22 cellular contexts compared by ENCODE assay signal in genomic region chr11:75152651-75153553, GRCh38. TPM values are rescaled to one million over a fixed set of nuclear protein-coding genes. Genes with fewer than 3 reads are reported as not detected.
A peak's percentile ranks its signal among the peaks of the same experiment; 100 is the strongest.
DNase-seq lines count a peak whose midpoint lies in the region; ATAC-seq and TF ChIP-seq lines count a peak whose summit lies in the region.
"Had no signal": no experiment of that assay in that cellular context is flagged by ENCODE, and none has a peak within 500 bp of the region (broad histone marks: within the 10 kb centered on the region; RNA-seq: fewer than 3 reads in every experiment).

No MANE protein-coding gene starts in this region.

- BruUV-seq in OCI-LY7 (replicated peaks; lab: Mats Ljungman, UMichigan): no TSS peak

- DNase-seq in endothelial cell (ENCODE audit: low spot score) (no peak), suprapubic skin (ENCODE audit: low spot score in 2 of 2) (peak in 1 of 2 donors; percentile 59), OCI-LY7 (ENCODE audit: low spot score) (no peak), cerebellar nuclear complex (lab: John Stamatoyannopoulos, UW) (no peak)
- DNase-seq in activated effector memory CD4-positive, alpha-beta T cell treated with anti-CD3 and anti-CD28 coated beads, Interleukin-2, amount 50 U/mL, for 16 hours: no peak
- DNase-seq: activated CD4-positive, alpha-beta memory T cell treated with anti-CD3 and anti-CD28 coated beads, Interleukin-2, amount 10 ng/mL, durations not matched to agents 7 days and 5 days; activated naive CD8-positive, alpha-beta T cell treated with anti-CD3 and anti-CD28 coated beads for 36 hours; activated T-cell treated with anti-CD3 and anti-CD28 coated beads, Interleukin-2, amount 50 U/mL, for 4 hours; foreskin keratinocyte; GOT3; Kasumi-1; mesendoderm; NCI-H1417; NCI-H2171 treated with DMSO at 0.1 percent for 48 hours; RPMI8226; stimulated activated naive CD4-positive, alpha-beta T cell treated with Interleukin-2 at 50 U/mL for 16 hours; SW 1271 had no signal

- no peaks in the 10 kb centered on the region for H3K9me3 Mint-ChIP-seq in activated T-helper 17 cell treated with anti-CD3 and anti-CD28 coated beads, Interleukin-2, amount 50 U/mL, for 72 hours
- H3K9me3 Mint-ChIP-seq in endothelial cell (ENCODE audit: unreplicated experiment): no peaks in the 10 kb centered on the region
- H3K9me3 Mint-ChIP-seq in nephron: no peaks in the 10 kb centered on the region
- H3K9me3 Mint-ChIP-seq: activated CD4-positive, alpha-beta memory T cell treated with anti-CD3 and anti-CD28 coated beads, Interleukin-2, amount 10 ng/mL, durations not matched to agents 7 days and 5 days; activated naive CD8-positive, alpha-beta T cell treated with anti-CD3 and anti-CD28 coated beads for 36 hours; activated T-cell treated with anti-CD3 and anti-CD28 coated beads, Interleukin-2, amount 50 U/mL, for 4 hours had no signal

- no peak overlapping the region for H2AFZ ChIP-seq in OCI-LY7 (ENCODE audit: low read length)

- 62% methylated on average over 3 of the region's 5 CpGs for WGBS in suprapubic skin

- POLR2A ChIA-PET in OCI-LY7 (lab: Charles Lee): no interaction called here

- CTCF ChIA-PET in OCI-LY7 (lab: Charles Lee; ENCODE audit: unreplicated experiment): no interaction called here

- no peaks in the 10 kb centered on the region for H3K9me2 ChIP-seq in OCI-LY7 (ENCODE audit: insufficient read depth, low read length)

- ATAC-seq in activated T-helper 17 cell treated with anti-CD3 and anti-CD28 coated beads, Interleukin-2, amount 50 U/mL, for 72 hours (replicated peaks): no peak
- no peak for ATAC-seq in HG03565 (IDR thresholded peaks at IDR 0.05; ENCODE audit: unreplicated experiment)
- ATAC-seq: foreskin keratinocyte had no signal

- H3K9me3 ChIP-seq in suprapubic skin: no peaks in the 10 kb centered on the region
- no peaks in the 10 kb centered on the region for H3K9me3 ChIP-seq in OCI-LY7 (ENCODE audit: low read length)
- H3K9me3 ChIP-seq: neutrophil had no signal

- intact Hi-C loops in OCI-LY7 (cut with micrococcal nuclease; ENCODE audit: unreplicated experiment): no loop called here

- H3K4me1 ChIP-seq in suprapubic skin (peaks cover 30% of the 10 kb centered on the region), OCI-LY7 (ENCODE audit: insufficient read depth, low read length, poor library complexity, severe bottlenecking) (peaks cover 3% of the 10 kb centered on the region)
- H3K4me1 ChIP-seq: foreskin keratinocyte had no signal

- no peaks in the 10 kb centered on the region for H3K36me3 Mint-ChIP-seq in activated T-helper 17 cell treated with anti-CD3 and anti-CD28 coated beads, Interleukin-2, amount 50 U/mL, for 72 hours (ENCODE audit: low read depth)
- H3K36me3 Mint-ChIP-seq in endothelial cell (ENCODE audit: low read depth, unreplicated experiment): peaks cover 26% of the 10 kb centered on the region
- no peaks in the 10 kb centered on the region for H3K36me3 Mint-ChIP-seq in nephron (ENCODE audit: low read depth)
- H3K36me3 Mint-ChIP-seq: activated naive CD8-positive, alpha-beta T cell treated with anti-CD3 and anti-CD28 coated beads for 36 hours had no signal

- H3K27ac ChIP-seq in suprapubic skin (no peak overlapping the region), OCI-LY7 (ENCODE audit: low read depth, low read length, poor library complexity, severe bottlenecking) (no peak overlapping the region)
- H3K27ac ChIP-seq: foreskin keratinocyte, neutrophil had no signal

- peak overlapping the region; percentile 20 for H3K27ac Mint-ChIP-seq in activated T-helper 17 cell treated with anti-CD3 and anti-CD28 coated beads, Interleukin-2, amount 50 U/mL, for 72 hours
- H3K27ac Mint-ChIP-seq in endothelial cell (ENCODE audit: unreplicated experiment) (no peak overlapping the region), nephron (peak overlapping the region in 2 of 3 experiments; percentile 29 to 81)
- H3K27ac Mint-ChIP-seq: activated CD4-positive, alpha-beta memory T cell treated with anti-CD3 and anti-CD28 coated beads, Interleukin-2, amount 10 ng/mL, durations not matched to agents 7 days and 5 days; activated naive CD8-positive, alpha-beta T cell treated with anti-CD3 and anti-CD28 coated beads for 36 hours had no signal

- H3K27me3 Mint-ChIP-seq in activated T-helper 17 cell treated with anti-CD3 and anti-CD28 coated beads, Interleukin-2, amount 50 U/mL, for 72 hours: peaks cover 13% of the 10 kb centered on the region
- peaks cover 9% of the 10 kb centered on the region for H3K27me3 Mint-ChIP-seq in endothelial cell (ENCODE audit: unreplicated experiment)
- H3K27me3 Mint-ChIP-seq in nephron (ENCODE audit: low read depth): peaks cover 3% of the 10 kb centered on the region
- H3K27me3 Mint-ChIP-seq: activated naive CD8-positive, alpha-beta T cell treated with anti-CD3 and anti-CD28 coated beads for 36 hours had no signal

- TF ChIP-seq CTCF in endothelial cell (IDR thresholded peaks at IDR 0.05; ENCODE audit: unreplicated experiment) (no peak), nephron (IDR thresholded peaks at IDR 0.05; ENCODE audit: unreplicated experiment in 3 of 3) (no peak), suprapubic skin (IDR thresholded peaks at IDR 0.05) (no peak), OCI-LY7 (conservative IDR thresholded peaks at IDR 0.05; ENCODE audit: low read length) (no peak)

- no peak overlapping the region for H3K4me3 Mint-ChIP-seq in activated T-helper 17 cell treated with anti-CD3 and anti-CD28 coated beads, Interleukin-2, amount 50 U/mL, for 72 hours
- peak overlapping the region; percentile 57 for H3K4me3 Mint-ChIP-seq in endothelial cell (ENCODE audit: unreplicated experiment)
- H3K4me3 Mint-ChIP-seq in nephron: no peak overlapping the region
- H3K4me3 Mint-ChIP-seq: activated CD4-positive, alpha-beta memory T cell treated with anti-CD3 and anti-CD28 coated beads, Interleukin-2, amount 10 ng/mL, durations not matched to agents 7 days and 5 days; activated naive CD8-positive, alpha-beta T cell treated with anti-CD3 and anti-CD28 coated beads for 36 hours; activated T-cell treated with anti-CD3 and anti-CD28 coated beads, Interleukin-2, amount 50 U/mL, for 4 hours had no signal

- TF ChIP-seq EP300 in suprapubic skin (IDR thresholded peaks at IDR 0.05): no peak

- H3K36me3 ChIP-seq in suprapubic skin: no peaks in the 10 kb centered on the region
- no peaks in the 10 kb centered on the region for H3K36me3 ChIP-seq in OCI-LY7 (ENCODE audit: insufficient read depth, low read length)
- H3K36me3 ChIP-seq: neutrophil had no signal

- no peak overlapping the region for H3K4me2 ChIP-seq in OCI-LY7 (ENCODE audit: low read length)

- no peaks in the 10 kb centered on the region for H4K20me1 ChIP-seq in OCI-LY7 (ENCODE audit: insufficient read depth, low read length)

- no peak for TF ChIP-seq POLR2A in suprapubic skin (IDR thresholded peaks at IDR 0.05)

- H3K4me3 ChIP-seq in suprapubic skin (peak overlapping the region; percentile 26), OCI-LY7 (ENCODE audit: low read depth, low read length, poor library complexity, severe bottlenecking) (no peak overlapping the region)

- peaks cover 5% of the 10 kb centered on the region for H3K4me1 Mint-ChIP-seq in activated T-helper 17 cell treated with anti-CD3 and anti-CD28 coated beads, Interleukin-2, amount 50 U/mL, for 72 hours
- peaks cover 53% of the 10 kb centered on the region for H3K4me1 Mint-ChIP-seq in endothelial cell (ENCODE audit: unreplicated experiment)
- peaks cover 43% of the 10 kb centered on the region for H3K4me1 Mint-ChIP-seq in nephron
- H3K4me1 Mint-ChIP-seq: activated naive CD8-positive, alpha-beta T cell treated with anti-CD3 and anti-CD28 coated beads for 36 hours had no signal

- H3K27me3 ChIP-seq in suprapubic skin: no peaks in the 10 kb centered on the region

- no peaks in the 10 kb centered on the region for H3K79me2 ChIP-seq in OCI-LY7 (ENCODE audit: insufficient read depth, low read depth, low read length)

RNA-seq across cellular contexts. Expression of gene SLCO2B1, which starts 2.0 kb away (rescaled TPM):
- total RNA-seq in activated T-helper 17 cell treated with anti-CD3 and anti-CD28 coated beads, Interleukin-2, amount 50 U/mL, for 72 hours: 1 to 10 TPM in 1 of 2 donors, under 1 TPM in 1; 0.26 to 2.2 TPM
- 3.5 TPM for total RNA-seq in endothelial cell (ENCODE audit: unreplicated experiment)
- 1 to 10 TPM; 6.1 to 9.7 (median 7.1) TPM for total RNA-seq in suprapubic skin
- total RNA-seq in OCI-LY7 (2014; rRNA removed; shearing (Covaris generic)): 0.03 TPM in 1 of 2 replicates, not detected in the other
- not detected in 2 replicates for total RNA-seq in OCI-LY7 (2022)
- total RNA-seq: activated naive CD8-positive, alpha-beta T cell treated with anti-CD3 and anti-CD28 coated beads for 36 hours; bronchial epithelial cell; foreskin keratinocyte had no signal

RNA-seq across cellular contexts. Expression of gene OR2AT4, which starts 56.2 kb away (rescaled TPM):
- total RNA-seq in activated T-helper 17 cell treated with anti-CD3 and anti-CD28 coated beads, Interleukin-2, amount 50 U/mL, for 72 hours: not detected
- total RNA-seq in endothelial cell (ENCODE audit: unreplicated experiment): 0.08 TPM
- total RNA-seq in suprapubic skin: not detected
- not detected in 2 replicates for total RNA-seq in OCI-LY7 (2014; rRNA removed; shearing (Covaris generic))
- total RNA-seq in OCI-LY7 (2022): not detected in 2 replicates
- total RNA-seq: activated CD4-positive, alpha-beta memory T cell treated with anti-CD3 and anti-CD28 coated beads, Interleukin-2, amount 10 ng/mL, durations not matched to agents 7 days and 5 days; activated naive CD8-positive, alpha-beta T cell treated with anti-CD3 and anti-CD28 coated beads for 36 hours; activated T-cell treated with anti-CD3 and anti-CD28 coated beads, Interleukin-2, amount 50 U/mL, for 4 hours; bronchial epithelial cell; foreskin keratinocyte had no signal
